Comparison of ENCODE assay signal across 20 cellular contexts in the genomic region with DNA sequence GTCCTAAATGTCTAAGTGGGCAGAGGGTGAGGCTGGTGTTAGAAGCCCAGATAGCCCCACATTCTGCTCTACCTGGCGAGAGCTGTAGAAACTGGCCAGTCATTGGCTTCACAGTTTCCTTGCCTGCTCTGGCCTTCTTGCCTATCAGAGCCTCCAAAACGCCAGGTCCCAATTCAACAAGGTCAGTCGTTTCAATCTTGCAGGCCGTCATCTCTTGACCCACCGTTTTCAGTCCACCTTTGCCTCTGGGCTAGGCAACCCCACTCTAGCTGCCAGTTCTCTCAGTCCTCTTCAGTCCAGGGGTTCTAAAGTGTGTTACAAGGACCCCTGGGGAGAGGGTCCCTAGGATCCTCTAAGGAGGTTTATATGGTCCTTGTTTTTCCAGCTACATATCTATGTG. TPM values are rescaled to one million over a fixed set of nuclear protein-coding genes. Genes with fewer than 3 reads are reported as not detected.
DNase-seq lines count a peak whose midpoint lies in the region; ATAC-seq, FAIRE-seq and TF ChIP-seq lines count a peak whose summit lies in the region.
"Had no signal": no experiment of that assay in that cellular context is flagged by ENCODE, and none has a peak within 500 bp of the region (broad histone marks: within the 10 kb centered on the region; RNA-seq: fewer than 3 reads in every experiment).

No MANE protein-coding gene starts in this region.

- no peak for TF ChIP-seq EP300 in K562 (IDR thresholded peaks at IDR 0.05; ENCODE audit: low read length)

- H3K9me1 ChIP-seq in K562 (ENCODE audit: control insufficient read depth, insufficient read depth, low read length), result no peaks in the 10 kb centered on the region

- no TSS peak for BruUV-seq in K562 (replicated peaks; lab: Mats Ljungman, UMichigan)

- intact Hi-C loops in K562 (cut with micrococcal nuclease), result no loop called here
- intact Hi-C loops in aorta (cut with DNase I), result no loop called here

- H3K27ac ChIP-seq in RWPE2 (ENCODE audit: poor library complexity, severe bottlenecking), result no peak overlapping the region
- H3K27ac ChIP-seq in K562 (ENCODE audit: extremely low read depth, low read depth, low read length), result no peak overlapping the region
- H3K27ac ChIP-seq in aorta (ENCODE audit: low read depth in 1 of 2, low read length in 2 of 2), result no peak overlapping the region

- peak; percentile 39 for DNase-seq in RWPE2 (ENCODE audit: low spot score)
- no peak for DNase-seq in K562 (ENCODE audit: extremely low read depth in 1 of 4, low spot score in 3 of 4)
- peak; percentile 49 for DNase-seq in mesenteric fat pad (ENCODE audit: low spot score)
- DNase-seq in aorta, result peak; percentile 10 to 12
- DNase-seq in T1000 (lab: John Stamatoyannopoulos, UW), result no peak
- no peak for DNase-seq in HTR-8/SVneo (ENCODE audit: insufficient read length, low spot score)
- DNase-seq: ACHN; BE2C; C1 segment of cervical spinal cord; CD4-positive, alpha-beta T cell; GOT3; H7; HFFc6 had no signal

- no peaks in the 10 kb centered on the region for H3K79me2 ChIP-seq in K562 (ENCODE audit: control insufficient read depth, insufficient read depth, low read length)

- in situ Hi-C loops in K562 (cut with MboI), result no loop called here

- TF ChIP-seq RAD21 in K562 (CRISPR knock-in tag; conservative IDR thresholded peaks at IDR 0.05 in 1 of 2, IDR thresholded peaks at IDR 0.05 in 1 of 2), result no peak

- WGBS in K562 (ENCODE audit: insufficient coverage, low coverage, missing lambda C conversion rate), result 46% methylated on average over 5 of the region's 5 CpGs
- WGBS in aorta, 2 donors, result 74 to 82% methylated on average over 5 of the region's 5 CpGs

- H2AFZ ChIP-seq in K562 (ENCODE audit: low read depth, low read length), result peak overlapping the region; percentile 11; the same call in 1 of the 2 replicates

- ATAC-seq in RWPE2 (ENCODE audit: low read depth), result no peak
- no peak for ATAC-seq in K562
- ATAC-seq in aorta (ENCODE audit: low FRiP score), result no peak
- ATAC-seq in GM21528 (IDR thresholded peaks at IDR 0.05; ENCODE audit: low FRiP score, unreplicated experiment), result no peak
- ATAC-seq: HCT116 had no signal

- no peak for TF ChIP-seq CTCF in RWPE2 (IDR thresholded peaks at IDR 0.05; ENCODE audit: poor library complexity, severe bottlenecking)
- TF ChIP-seq CTCF in K562 (IDR thresholded peaks at IDR 0.05 in 2 of 3, conservative IDR thresholded peaks at IDR 0.05 in 1 of 3; ENCODE audit: insufficient read depth in 2 of 3, low read depth in 1 of 3, low read length in 3 of 3), result no peak

- CTCF ChIA-PET in K562 (lab: Yijun Ruan, JAX; ENCODE audit: low intra/inter-chr PET ratio), result no interaction called here

- H3K36me3 ChIP-seq in RWPE2 (ENCODE audit: low read depth) (no peaks in the 10 kb centered on the region), K562 (ENCODE audit: control insufficient read depth, insufficient read depth, low read length) (no peaks in the 10 kb centered on the region), aorta (ENCODE audit: control insufficient read depth in 1 of 2, insufficient read depth in 2 of 2, low read length in 1 of 2) (no peaks in the 10 kb centered on the region)
- H3K36me3 ChIP-seq: BE2C had no signal

- H3K9me3 ChIP-seq in RWPE2 (ENCODE audit: severe bottlenecking) (no peaks in the 10 kb centered on the region), K562 (replicated peaks; ENCODE audit: control insufficient read depth, insufficient read depth, low read depth, low read length) (no peaks in the 10 kb centered on the region), aorta (ENCODE audit: control insufficient read depth, low read length) (no peaks in the 10 kb centered on the region)
- H3K9me3 ChIP-seq: BE2C, Caco-2 had no signal

- no peak overlapping the region for H3K4me2 ChIP-seq in K562 (ENCODE audit: insufficient read depth, low read length)

- POLR2A ChIA-PET in K562 (lab: Yijun Ruan, JAX), result no interaction called here

- H4K20me1 ChIP-seq in K562 (replicated peaks; ENCODE audit: control insufficient read depth, insufficient read depth, low read length), result no peaks in the 10 kb centered on the region

- no peak overlapping the region for H3K4me3 ChIP-seq in RWPE2 (ENCODE audit: severe bottlenecking)
- H3K4me3 ChIP-seq in K562, result no peak overlapping the region
- no peak overlapping the region for H3K4me3 ChIP-seq in aorta (ENCODE audit: low read length in 2 of 2)

- H3K4me1 ChIP-seq in RWPE2 (ENCODE audit: insufficient read depth, poor library complexity, severe bottlenecking), result no peaks in the 10 kb centered on the region
- peaks cover 11 to 18% of the 10 kb centered on the region in 2 experiments; a peak in 4 of 5 replicates for H3K4me1 ChIP-seq in K562 (replicated peaks in 1 of 2; ENCODE audit: control insufficient read depth in 2 of 2, insufficient read depth in 2 of 2, low read length in 2 of 2)
- no peaks in the 10 kb centered on the region for H3K4me1 ChIP-seq in aorta (ENCODE audit: control insufficient read depth in 1 of 2, insufficient read depth in 2 of 2, low read length in 2 of 2)
- H3K4me1 ChIP-seq: BE2C had no signal

- FAIRE-seq in K562 (lab: Jason Lieb, UNC) (no peak), HTR-8/SVneo (lab: Jason Lieb, UNC) (no peak)
- FAIRE-seq: A204.1, D721Med, G401.6, GM12891 had no signal

- H3K27me3 ChIP-seq in RWPE2 (ENCODE audit: insufficient read depth, poor library complexity, severe bottlenecking) (no peaks in the 10 kb centered on the region), K562 (ENCODE audit: control insufficient read depth in 2 of 2, insufficient read depth in 2 of 2, low read length in 2 of 2) (no peaks in the 10 kb centered on the region), aorta (ENCODE audit: control insufficient read depth in 1 of 2, insufficient read depth in 2 of 2, low read length in 1 of 2) (no peaks in the 10 kb centered on the region)

- no peak for TF ChIP-seq POLR2A in K562 (conservative IDR thresholded peaks at IDR 0.05)

- H3K9ac ChIP-seq in K562 (ENCODE audit: insufficient read depth in 1 of 2, low read depth in 2 of 2, low read length in 2 of 2), result 0 out of 4 replicates have a peak overlapping the region, but pooled peaks of 1 of the 2 experiments have one; percentile 2

TF ChIP-seq in K562, 482 proteins besides CTCF, POLR2A, EP300 and RAD21 (continues in another document):
- no peak for TF ChIP-seq XRCC5 (IDR thresholded peaks at IDR 0.05; ENCODE audit: low read depth, low read length)
- TF ChIP-seq TCF7 (IDR thresholded peaks at IDR 0.05; ENCODE audit: borderline replicate concordance), result no peak
- no peak for TF ChIP-seq BRD9 (IDR thresholded peaks at IDR 0.05; ENCODE audit: low read depth, partially characterized antibody)
- TF ChIP-seq FOXJ2 (tag; IDR thresholded peaks at IDR 0.05), result no peak
- no peak for TF ChIP-seq GATAD2B (IDR thresholded peaks at IDR 0.05; ENCODE audit: borderline replicate concordance)

RNA-seq across cellular contexts. Expression of a gene that starts 20.0 kb away (rescaled TPM):
- not detected in 2 replicates for total RNA-seq in K562 (2011; cell fraction: chromatin; rRNA removed; ENCODE audit: low replicate concordance)
- not detected in 2 replicates for total RNA-seq in K562 (2011; cell fraction: nucleolus; rRNA removed)
- total RNA-seq in K562 (2011; cell fraction: nucleoplasm; rRNA removed), result not detected in 2 replicates
- total RNA-seq in K562 (2014; rRNA removed), result not detected in 2 replicates
- total RNA-seq in K562 (2014; rRNA removed; fragmentation: Illumina TruSeq; extraction: Trizol), result not detected in 2 replicates
- total RNA-seq in K562 (2015; rRNA removed; fragmentation: Illumina TruSeq; extraction: Trizol), result not detected in 2 replicates
- total RNA-seq in K562 (2021), result not detected in 2 replicates
- not detected in 2 replicates for polyA plus RNA-seq in K562 (2011; rRNA removed)
- 0.01 TPM in 1 of 2 replicates, not detected in the other for polyA plus RNA-seq in K562 (2011; cell fraction: cytosol; rRNA removed)
- polyA plus RNA-seq in K562 (2011; cell fraction: nucleus; rRNA removed), result not detected in 2 replicates
- polyA plus RNA-seq in K562 (2012), result not detected in 2 replicates
- polyA plus RNA-seq in K562 (2014; fragmentation: Illumina TruSeq; extraction: Trizol), result not detected in 2 replicates
- polyA plus RNA-seq in K562 (2014; fragmentation: Nextera tagmentation; extraction: Ambion mirVana), result not detected
- polyA plus RNA-seq in K562 (2014; rRNA removed), result not detected in 2 replicates
- polyA minus RNA-seq in K562 (2011; rRNA and poly(A)+ RNA removed), result not detected in 2 replicates
- not detected in 2 replicates for polyA minus RNA-seq in K562 (2011; cell fraction: cytosol; rRNA and poly(A)+ RNA removed)
- not detected in 2 replicates for polyA minus RNA-seq in K562 (2011; cell fraction: nucleus; rRNA and poly(A)+ RNA removed)
- total RNA-seq in mesenteric fat pad, result not detected
- under 1 TPM in 1 of 2 donors, not detected in 1; 0.24 TPM for total RNA-seq in aorta
- not detected for polyA plus RNA-seq in aorta
- total RNA-seq: Caco-2, H7, HFFc6 had no signal

RNA-seq across cellular contexts. Expression of a gene that starts 25.0 kb away (rescaled TPM):
- total RNA-seq in K562 (2011; cell fraction: chromatin; rRNA removed; ENCODE audit: low replicate concordance), result not detected in 2 replicates
- total RNA-seq in K562 (2011; cell fraction: nucleolus; rRNA removed), result not detected in 2 replicates
- total RNA-seq in K562 (2011; cell fraction: nucleoplasm; rRNA removed), result not detected in 2 replicates
- total RNA-seq in K562 (2014; rRNA removed) (not detected in 2 replicates), K562 (2014; rRNA removed; fragmentation: Illumina TruSeq; extraction: Trizol) (not detected in 2 replicates), K562 (2015; rRNA removed; fragmentation: Illumina TruSeq; extraction: Trizol) (not detected in 2 replicates), K562 (2021) (not detected in 2 replicates), mesenteric fat pad (not detected), aorta (not detected)
- polyA plus RNA-seq in K562 (2011; rRNA removed) (not detected in 2 replicates), K562 (2014; fragmentation: Illumina TruSeq; extraction: Trizol) (not detected in 2 replicates), K562 (2014; fragmentation: Nextera tagmentation; extraction: Ambion mirVana) (not detected), K562 (2014; rRNA removed) (not detected in 2 replicates), aorta (under 1 TPM in 1 of 2 donors, not detected in 1; 0.10 TPM)
- not detected in 2 replicates for polyA plus RNA-seq in K562 (2011; cell fraction: cytosol; rRNA removed)
- polyA plus RNA-seq in K562 (2011; cell fraction: nucleus; rRNA removed), result not detected in 2 replicates
- polyA plus RNA-seq in K562 (2012), result not detected in 2 replicates
- not detected in 2 replicates for polyA minus RNA-seq in K562 (2011; rRNA and poly(A)+ RNA removed)
- polyA minus RNA-seq in K562 (2011; cell fraction: cytosol; rRNA and poly(A)+ RNA removed), result not detected in 2 replicates
- polyA minus RNA-seq in K562 (2011; cell fraction: nucleus; rRNA and poly(A)+ RNA removed), result not detected in 2 replicates
- total RNA-seq: Caco-2, H7, HFFc6 had no signal

Comparison
In these comparisons a context has a peak if more than half of its experiments do, and no peak if none do; other contexts are left out.
1. DNase-seq: peak in RWPE2 (single experiment), mesenteric fat pad (single experiment) and aorta (2 of 2); none in K562 (0 of 4), T1000 (single experiment) and HTR-8/SVneo (single experiment).